In genomic region chr3:138068579-138069174, GRCh38 we compare ENCODE assay signal across 8 cellular contexts. TPM values are rescaled to one million over a fixed set of nuclear protein-coding genes. Genes with fewer than 3 reads are reported as not detected.
DNase-seq lines count a peak whose midpoint lies in the region; ATAC-seq and TF ChIP-seq lines count a peak whose summit lies in the region.

No MANE protein-coding gene starts in this region.

- DNase-seq in DMS79 treated with DMSO at 0.1 percent for 48 hours (lab: John Stamatoyannopoulos, UW): peak; percentile 53
- DNase-seq in HUDEP-2 (lab: John Stamatoyannopoulos, UW; ENCODE audit: unreplicated experiment in 76 of 76): peak in 69 of 76 experiments; percentile 1 to 82 (median 47)
- peak; percentile 78 for DNase-seq in Panc1 (ENCODE audit: low read depth, low spot score)
- DNase-seq in activated T-cell treated with anti-CD3 and anti-CD28 coated beads, Interleukin-2, amount 50 U/mL, for 48 hours: peak; percentile 88 to 91
- peak; percentile 88 for DNase-seq in fibroblast of pulmonary artery (ENCODE audit: low read depth)
- peak; percentile 73 for DNase-seq in neuronal stem cell (ENCODE audit: low spot score)
- DNase-seq in superior temporal gyrus (ENCODE audit: extremely low spot score): peak; percentile 84

- CTCF ChIA-PET in Panc1 (lab: Charles Lee): interaction anchor here (1.1 to 1.2 kb wide), 2 partner anchors 49 to 50 kb away, joined by 3 to 7 read pairs; no protein-coding TSS in a partner anchor

- WGBS in neuronal stem cell (ENCODE audit: extremely low coverage in 2 of 2, insufficient read length in 2 of 2, insufficient replicate concordance in 1 of 2), 2 donors: no CpG with 5 or more reads among the region's 14 CpGs

- no peak overlapping the region for H2AFZ ChIP-seq in neuronal stem cell (ENCODE audit: low read length)

- no peak overlapping the region for H2BK15ac ChIP-seq in neuronal stem cell (ENCODE audit: low read length)

- H4K91ac ChIP-seq in neuronal stem cell (ENCODE audit: low read depth, low read length, poor library complexity): no peak overlapping the region

- H2BK120ac ChIP-seq in neuronal stem cell (ENCODE audit: low read depth, low read length): no peak overlapping the region

- H2AK5ac ChIP-seq in neuronal stem cell (ENCODE audit: low read depth, low read length): no peak overlapping the region

- POLR2A ChIA-PET in Panc1 (lab: Charles Lee): no interaction called here

- peak; percentile 58 for ATAC-seq in GM21447 (IDR thresholded peaks at IDR 0.05; ENCODE audit: unreplicated experiment)
- peak; percentile 97 for ATAC-seq in Panc1

- H3K18ac ChIP-seq in neuronal stem cell (ENCODE audit: low read length): no peak overlapping the region

- H3K9ac ChIP-seq in neuronal stem cell (ENCODE audit: low read depth, low read length, poor library complexity): no peak overlapping the region

- no peak overlapping the region for H2BK12ac ChIP-seq in neuronal stem cell (ENCODE audit: low read length)

- peak; percentile 99 for TF ChIP-seq CTCF in Panc1 (IDR thresholded peaks at IDR 0.05)
- TF ChIP-seq CTCF in fibroblast of pulmonary artery (IDR thresholded peaks at IDR 0.05; ENCODE audit: low read length, missing control alignments): no peak

- no peak overlapping the region for H3K14ac ChIP-seq in neuronal stem cell (ENCODE audit: low read length)

- no peak overlapping the region for H2BK5ac ChIP-seq in neuronal stem cell (ENCODE audit: low read length)

- H3K4ac ChIP-seq in neuronal stem cell (ENCODE audit: low read length): no peak overlapping the region

- no peak overlapping the region for H3K4me2 ChIP-seq in neuronal stem cell (ENCODE audit: insufficient read depth, low read length, poor library complexity, severe bottlenecking)

- H3K4me3 ChIP-seq in Panc1 (ENCODE audit: low read depth in 2 of 2, low read length in 2 of 2) (no peak overlapping the region), fibroblast of pulmonary artery (replicated peaks; ENCODE audit: low read depth, low read length) (no peak overlapping the region), neuronal stem cell (ENCODE audit: low read length in 2 of 2) (no peak overlapping the region)

- intact Hi-C loops in Panc1 (cut with micrococcal nuclease; ENCODE audit: unreplicated experiment): loop anchor here (1.0 kb wide), 1 partner anchor 51 kb away; no protein-coding TSS in a partner anchor

- H3K23ac ChIP-seq in neuronal stem cell (ENCODE audit: low read depth, low read length, poor library complexity): no peak overlapping the region

- no peak overlapping the region for H4K8ac ChIP-seq in neuronal stem cell (ENCODE audit: low read depth, low read length)

- H3K27me3 ChIP-seq in Panc1 (ENCODE audit: control insufficient read depth, insufficient read depth, low read length) (no peaks in the 10 kb centered on the region), neuronal stem cell (ENCODE audit: control insufficient read depth in 3 of 3, insufficient read depth in 3 of 3, low read depth in 1 of 3, low read length in 3 of 3) (no peaks in the 10 kb centered on the region)

- H3K9me3 ChIP-seq in Panc1 (ENCODE audit: control insufficient read depth, insufficient read depth, low read depth, low read length) (no peaks in the 10 kb centered on the region), neuronal stem cell (replicated peaks in 1 of 2; ENCODE audit: control insufficient read depth in 2 of 2, insufficient read depth in 1 of 2, low read depth in 1 of 2, low read length in 2 of 2) (no peaks in the 10 kb centered on the region)

- H3K4me1 ChIP-seq in Panc1 (ENCODE audit: control insufficient read depth, insufficient read depth, low read length) (peaks cover 4% of the 10 kb centered on the region), neuronal stem cell (ENCODE audit: control insufficient read depth in 2 of 2, insufficient read depth in 1 of 2, low read depth in 1 of 2, low read length in 2 of 2) (peaks cover 5 to 15% of the 10 kb centered on the region in 2 donors)

- H3K27ac ChIP-seq in Panc1 (ENCODE audit: low read length) (no peak overlapping the region), neuronal stem cell (replicated peaks; ENCODE audit: low read length) (no peak overlapping the region)

- H3K36me3 ChIP-seq in Panc1 (ENCODE audit: control insufficient read depth, insufficient read depth, low read length): no peaks in the 10 kb centered on the region; the same call in 1 of the 2 replicates
- H3K36me3 ChIP-seq in neuronal stem cell (replicated peaks in 1 of 2; ENCODE audit: control insufficient read depth in 2 of 2, insufficient read depth in 2 of 2, low read length in 2 of 2): peaks cover 32 to 86% of the 10 kb centered on the region in 2 donors

- in situ Hi-C loops in Panc1 (cut with HindIII; ENCODE audit: low pct_unique_long_range_greater_than_20kb, low sequenced_read_pairs): no loop called here

- no peaks in the 10 kb centered on the region for H3K79me1 ChIP-seq in neuronal stem cell (ENCODE audit: low read depth, low read length)

- BruUV-seq in Panc1 (replicated peaks; lab: Mats Ljungman, UMichigan): no TSS peak

RNA-seq across cellular contexts. Expression of gene DZIP1L, which starts 46.7 kb away (rescaled TPM):
- 11.1 TPM for total RNA-seq in Panc1 (2021; ENCODE audit: unreplicated experiment)
- 5.3 TPM for polyA plus RNA-seq in Panc1 (2012; ENCODE audit: insufficient read length)
- polyA plus RNA-seq in neuronal stem cell (2013, experiment 1 of 2): 6.1 TPM
- 7.5 TPM for polyA plus RNA-seq in neuronal stem cell (2013, experiment 2 of 2)

RNA-seq across cellular contexts. Expression of gene CLDN18, which starts 58.7 kb away (rescaled TPM):
- total RNA-seq in Panc1 (2021; ENCODE audit: unreplicated experiment): 0.08 TPM
- polyA plus RNA-seq in Panc1 (2012; ENCODE audit: insufficient read length): 0.15 TPM
- not detected for polyA plus RNA-seq in neuronal stem cell (2013, experiment 1 of 2)
- not detected for polyA plus RNA-seq in neuronal stem cell (2013, experiment 2 of 2)
